ENCODE assay signal across 23 cellular contexts in genomic region chr7:132815130-132815529, GRCh38.
"Had no signal": no experiment of that assay in that cellular context is flagged by ENCODE, and none has a peak within 500 bp of the region (broad histone marks: within the 10 kb centered on the region; RNA-seq: fewer than 3 reads in every experiment).

No MANE protein-coding gene starts in this region.

- H3K9me3 ChIP-seq: colonic mucosa, heart left ventricle, right lobe of liver, upper lobe of right lung had no signal

- H3K4me3 Mint-ChIP-seq: activated CD4-positive, alpha-beta memory T cell treated with anti-CD3 and anti-CD28 coated beads, Interleukin-2, amount 10 ng/mL, durations not matched to agents 7 days and 5 days; activated CD4-positive, alpha-beta T cell treated with anti-CD3 and anti-CD28 coated beads, Interleukin-2, amount 10 ng/mL, durations not matched to agents 7 days and 5 days; activated naive CD4-positive, alpha-beta T cell treated with anti-CD3 and anti-CD28 coated beads, Interleukin-2, amount 50 U/mL, for 24 hours; activated naive CD8-positive, alpha-beta T cell treated with anti-CD3 and anti-CD28 coated beads, Interleukin-2, amount 50 U/mL, for 24 hours; activated T-cell treated with anti-CD3 and anti-CD28 coated beads, Interleukin-2, amount 50 U/mL, for 4 hours; activated T-helper 17 cell treated with anti-CD3 and anti-CD28 coated beads, Interleukin-2, amount 50 U/mL, for 72 hours; nephron; stimulated activated naive CD8-positive, alpha-beta T cell treated with anti-CD3 and anti-CD28 coated beads, Interleukin-15, Interleukin-2, amounts not matched to agents 100 ng/mL and 50 ng/mL, for 24 hours; WTC11 had no signal

- H3K9me3 Mint-ChIP-seq: activated naive CD4-positive, alpha-beta T cell treated with anti-CD3 and anti-CD28 coated beads, Interleukin-2, amount 50 U/mL, for 24 hours; activated T-cell treated with anti-CD3 and anti-CD28 coated beads, Interleukin-2, amount 50 U/mL, for 4 hours; nephron had no signal

- H3K4me3 ChIP-seq: colonic mucosa, heart left ventricle, right lobe of liver, upper lobe of right lung had no signal

- H3K27ac Mint-ChIP-seq: activated CD4-positive, alpha-beta memory T cell treated with anti-CD3 and anti-CD28 coated beads, Interleukin-2, amount 10 ng/mL, durations not matched to agents 7 days and 5 days; activated CD4-positive, alpha-beta T cell treated with anti-CD3 and anti-CD28 coated beads, Interleukin-2, amount 10 ng/mL, durations not matched to agents 7 days and 5 days; activated naive CD4-positive, alpha-beta T cell treated with anti-CD3 and anti-CD28 coated beads, Interleukin-2, amount 50 U/mL, for 24 hours; activated naive CD8-positive, alpha-beta T cell treated with anti-CD3 and anti-CD28 coated beads, Interleukin-2, amount 50 U/mL, for 24 hours; activated T-helper 17 cell treated with anti-CD3 and anti-CD28 coated beads, Interleukin-2, amount 50 U/mL, for 72 hours; stimulated activated naive CD8-positive, alpha-beta T cell treated with anti-CD3 and anti-CD28 coated beads, Interleukin-15, Interleukin-2, amounts not matched to agents 100 ng/mL and 50 ng/mL, for 24 hours; WTC11 had no signal

- DNase-seq: activated CD4-positive, alpha-beta memory T cell treated with anti-CD3 and anti-CD28 coated beads, Interleukin-2, amount 10 ng/mL, durations not matched to agents 7 days and 5 days; activated CD4-positive, alpha-beta T cell treated with anti-CD3 and anti-CD28 coated beads for 1 hour; activated CD4-positive, alpha-beta T cell treated with anti-CD3 and anti-CD28 coated beads, Interleukin-2, amount 10 ng/mL, durations not matched to agents 7 days and 5 days; activated CD8-positive, alpha-beta memory T cell treated with anti-CD3 and anti-CD28 coated beads, Interleukin-2, amount 50 U/mL, for 48 hours; activated naive CD8-positive, alpha-beta T cell treated with anti-CD3 and anti-CD28 coated beads, Interleukin-2, amount 50 U/mL, for 24 hours; activated T-cell treated with anti-CD3 and anti-CD28 coated beads, Interleukin-2, amount 50 U/mL, for 4 hours; amygdala; cerebellar nuclear complex; colonic mucosa; effector CD8-positive, alpha-beta T cell; erythroblast; heart left ventricle; left cardiac atrium; left ventricle myocardium superior; right lobe of liver; stimulated activated CD4-positive, alpha-beta T cell treated with anti-CD3 and anti-CD28 coated beads, Interleukin-12 subunit alpha, Interleukin-12 subunit beta, amount 100 ng/mL, for 4 hours; stimulated activated CD4-positive, alpha-beta T cell treated with anti-CD3 and anti-CD28 coated beads, Interleukin-4, amount 100 ng/mL, for 1 hour; upper lobe of right lung had no signal

- H3K27ac ChIP-seq: colonic mucosa, heart left ventricle, right lobe of liver, upper lobe of right lung had no signal

- H3K36me3 ChIP-seq: colonic mucosa, heart left ventricle, right lobe of liver, upper lobe of right lung had no signal

- H3K27me3 ChIP-seq: colonic mucosa, heart left ventricle, right lobe of liver, upper lobe of right lung had no signal

- H3K4me1 ChIP-seq: colonic mucosa, right lobe of liver, upper lobe of right lung had no signal

- ATAC-seq: activated naive CD8-positive, alpha-beta T cell treated with anti-CD3 and anti-CD28 coated beads, Interleukin-2, amount 50 U/mL, for 24 hours; activated T-cell treated with anti-CD3 and anti-CD28 coated beads, Interleukin-2, amount 50 U/mL, for 4 hours; activated T-helper 17 cell treated with anti-CD3 and anti-CD28 coated beads, Interleukin-2, amount 50 U/mL, for 72 hours; right lobe of liver; upper lobe of right lung; WTC11 had no signal

- H3K4me1 Mint-ChIP-seq: activated CD4-positive, alpha-beta memory T cell treated with anti-CD3 and anti-CD28 coated beads, Interleukin-2, amount 10 ng/mL, durations not matched to agents 7 days and 5 days; activated CD4-positive, alpha-beta T cell treated with anti-CD3 and anti-CD28 coated beads, Interleukin-2, amount 10 ng/mL, durations not matched to agents 7 days and 5 days; activated naive CD4-positive, alpha-beta T cell treated with anti-CD3 and anti-CD28 coated beads, Interleukin-2, amount 50 U/mL, for 24 hours; activated naive CD8-positive, alpha-beta T cell treated with anti-CD3 and anti-CD28 coated beads, Interleukin-2, amount 50 U/mL, for 24 hours; activated T-helper 17 cell treated with anti-CD3 and anti-CD28 coated beads, Interleukin-2, amount 50 U/mL, for 72 hours had no signal

- H3K27me3 Mint-ChIP-seq: activated CD4-positive, alpha-beta memory T cell treated with anti-CD3 and anti-CD28 coated beads, Interleukin-2, amount 10 ng/mL, durations not matched to agents 7 days and 5 days; activated CD4-positive, alpha-beta T cell treated with anti-CD3 and anti-CD28 coated beads, Interleukin-2, amount 10 ng/mL, durations not matched to agents 7 days and 5 days; activated naive CD4-positive, alpha-beta T cell treated with anti-CD3 and anti-CD28 coated beads, Interleukin-2, amount 50 U/mL, for 24 hours; activated naive CD8-positive, alpha-beta T cell treated with anti-CD3 and anti-CD28 coated beads, Interleukin-2, amount 50 U/mL, for 24 hours; activated T-helper 17 cell treated with anti-CD3 and anti-CD28 coated beads, Interleukin-2, amount 50 U/mL, for 72 hours; stimulated activated naive CD8-positive, alpha-beta T cell treated with anti-CD3 and anti-CD28 coated beads, Interleukin-15, Interleukin-2, amounts not matched to agents 100 ng/mL and 50 ng/mL, for 24 hours had no signal
